In genomic region chr10:43032613-43033012, GRCh38 we compare ENCODE assay signal across 8 cellular contexts. TPM values are rescaled to one million over a fixed set of nuclear protein-coding genes. Genes with fewer than 3 reads are reported as not detected.
"Had no signal": no experiment of that assay in that cellular context is flagged by ENCODE, and none has a peak within 500 bp of the region (broad histone marks: within the 10 kb centered on the region; RNA-seq: fewer than 3 reads in every experiment).

No MANE protein-coding gene starts in this region.

- DNase-seq: GDM1, GF-D8 had no signal

- ATAC-seq: GM12878 had no signal

- FAIRE-seq: G401.6, GM12878, GM12891, GM12892, GM18507, GM19239 had no signal

- H3K4me3 ChIP-seq: GM12878 had no signal

RNA-seq across cellular contexts. Expression of gene RET, which starts 44.3 kb away (rescaled TPM):
- total RNA-seq: GM12878 had no signal
- polyA plus RNA-seq: GM12878 had no signal
